23 cellular contexts compared by ENCODE assay signal in genomic region chr12:39230086-39230485, GRCh38.
DNase-seq lines count a peak whose midpoint lies in the region; ATAC-seq, FAIRE-seq and TF ChIP-seq lines count a peak whose summit lies in the region.
"Had no signal": no experiment of that assay in that cellular context is flagged by ENCODE, and none has a peak within 500 bp of the region (broad histone marks: within the 10 kb centered on the region; RNA-seq: fewer than 3 reads in every experiment).

No MANE protein-coding gene starts in this region.

- ATAC-seq in foreskin keratinocyte = peak; percentile 12
- no peak for ATAC-seq in effector memory CD8-positive, alpha-beta T cell (replicated peaks)
- ATAC-seq in HG02623 (IDR thresholded peaks at IDR 0.05; ENCODE audit: unreplicated experiment) = no peak
- ATAC-seq: K562, left ventricle myocardium superior, Right ventricle myocardium inferior had no signal

- H3K27me3 ChIP-seq in A673 (replicated peaks; ENCODE audit: insufficient read depth, low read depth, low read length, poor library complexity) (no peaks in the 10 kb centered on the region), astrocyte (ENCODE audit: insufficient read depth, low read length) (no peaks in the 10 kb centered on the region), foreskin keratinocyte (no peaks in the 10 kb centered on the region), right atrium auricular region (no peaks in the 10 kb centered on the region)
- H3K27me3 ChIP-seq: neutrophil had no signal

- peaks cover 6% of the 10 kb centered on the region for H3K4me1 Mint-ChIP-seq in astrocyte (ENCODE audit: low read depth, unreplicated experiment)
- H3K4me1 Mint-ChIP-seq in chondrocyte (ENCODE audit: low read depth) = peaks cover 4% of the 10 kb centered on the region
- no peaks in the 10 kb centered on the region for H3K4me1 Mint-ChIP-seq in effector memory CD8-positive, alpha-beta T cell (ENCODE audit: low read depth in 2 of 2)
- H3K4me1 Mint-ChIP-seq: activated CD4-positive, alpha-beta memory T cell treated with anti-CD3 and anti-CD28 coated beads, Interleukin-2, amount 10 ng/mL, durations not matched to agents 7 days and 5 days; activated naive CD4-positive, alpha-beta T cell treated with anti-CD3 and anti-CD28 coated beads, Interleukin-2, amount 50 U/mL, for 24 hours had no signal

- H3K4me3 ChIP-seq in A673 (ENCODE audit: low read depth, low read length, poor library complexity, severe bottlenecking) (no peak overlapping the region), astrocyte (ENCODE audit: insufficient read depth, low read depth, low read length) (no peak overlapping the region), right atrium auricular region (no peak overlapping the region)
- H3K4me3 ChIP-seq: K562 had no signal

- POLR2A ChIA-PET in A673 (lab: Charles Lee; ENCODE audit: low non-redundant PET) = no interaction called here

- H3K27ac ChIP-seq in A673 (ENCODE audit: low read depth, low read length, poor library complexity, severe bottlenecking) (no peak overlapping the region), astrocyte (ENCODE audit: low read depth, low read length) (no peak overlapping the region), foreskin keratinocyte (no peak overlapping the region), right atrium auricular region (no peak overlapping the region)
- H3K27ac ChIP-seq: neutrophil, VCaP had no signal

- H4K20me1 ChIP-seq in astrocyte (ENCODE audit: insufficient read depth, low read length) = no peaks in the 10 kb centered on the region

- H3K4me2 ChIP-seq in astrocyte (ENCODE audit: low read length) = no peak overlapping the region

- H3K9me3 Mint-ChIP-seq in astrocyte (ENCODE audit: unreplicated experiment) (no peaks in the 10 kb centered on the region), chondrocyte (ENCODE audit: low read depth) (peaks cover 5% of the 10 kb centered on the region)
- no peaks in the 10 kb centered on the region for H3K9me3 Mint-ChIP-seq in effector memory CD8-positive, alpha-beta T cell
- H3K9me3 Mint-ChIP-seq: activated CD4-positive, alpha-beta memory T cell treated with anti-CD3 and anti-CD28 coated beads, Interleukin-2, amount 10 ng/mL, durations not matched to agents 7 days and 5 days; activated naive CD4-positive, alpha-beta T cell treated with anti-CD3 and anti-CD28 coated beads, Interleukin-2, amount 50 U/mL, for 24 hours; T-helper 1 cell treated with Interleukin-12 subunit alpha and Interleukin-12 subunit beta and Interleukin-4 antibody, amounts not matched to agents 30 μg/mL and 1 μg/mL, for 36 hours had no signal

- H3K27ac Mint-ChIP-seq in astrocyte (ENCODE audit: unreplicated experiment) (no peak overlapping the region), chondrocyte (ENCODE audit: unreplicated experiment) (no peak overlapping the region)
- no peak overlapping the region for H3K27ac Mint-ChIP-seq in effector memory CD8-positive, alpha-beta T cell
- H3K27ac Mint-ChIP-seq: activated CD4-positive, alpha-beta memory T cell treated with anti-CD3 and anti-CD28 coated beads, Interleukin-2, amount 10 ng/mL, durations not matched to agents 7 days and 5 days; activated naive CD4-positive, alpha-beta T cell treated with anti-CD3 and anti-CD28 coated beads, Interleukin-2, amount 50 U/mL, for 24 hours; activated T-cell treated with anti-CD3 and anti-CD28 coated beads, Interleukin-2, amount 50 U/mL, for 24 hours; T-helper 1 cell treated with Interleukin-12 subunit alpha and Interleukin-12 subunit beta and Interleukin-4 antibody, amounts not matched to agents 30 μg/mL and 1 μg/mL, for 36 hours had no signal

- FAIRE-seq in astrocyte (lab: Jason Lieb, UNC) = no peak
- FAIRE-seq: GM12892, K562 had no signal

- no peak for TF ChIP-seq CTCF in A673 (conservative IDR thresholded peaks at IDR 0.05; ENCODE audit: low read depth, low read length)
- no peak for TF ChIP-seq CTCF in astrocyte (IDR thresholded peaks at IDR 0.05; ENCODE audit: insufficient read depth, low read depth, low read length)
- no peak for TF ChIP-seq CTCF in foreskin keratinocyte (conservative IDR thresholded peaks at IDR 0.05)
- TF ChIP-seq CTCF in chondrocyte (IDR thresholded peaks at IDR 0.05) = no peak
- TF ChIP-seq CTCF in right atrium auricular region (IDR thresholded peaks at IDR 0.05) = no peak

- H3K79me2 ChIP-seq in astrocyte (ENCODE audit: insufficient read depth, low read length) = no peaks in the 10 kb centered on the region

- H3K27me3 Mint-ChIP-seq in astrocyte (ENCODE audit: low read depth, unreplicated experiment) (no peaks in the 10 kb centered on the region), chondrocyte (ENCODE audit: low read depth) (no peaks in the 10 kb centered on the region)
- peaks cover 7% of the 10 kb centered on the region in 2 donors for H3K27me3 Mint-ChIP-seq in effector memory CD8-positive, alpha-beta T cell
- H3K27me3 Mint-ChIP-seq: activated CD4-positive, alpha-beta memory T cell treated with anti-CD3 and anti-CD28 coated beads, Interleukin-2, amount 10 ng/mL, durations not matched to agents 7 days and 5 days had no signal

- H3K36me3 ChIP-seq in A673 (ENCODE audit: insufficient read depth, low read length, poor library complexity, severe bottlenecking) (no peaks in the 10 kb centered on the region), astrocyte (ENCODE audit: insufficient read depth, low read length) (no peaks in the 10 kb centered on the region), right atrium auricular region (no peaks in the 10 kb centered on the region)
- H3K36me3 ChIP-seq: neutrophil had no signal

- H3K36me3 Mint-ChIP-seq in astrocyte (ENCODE audit: low read depth, unreplicated experiment) (no peaks in the 10 kb centered on the region), chondrocyte (ENCODE audit: low read depth) (no peaks in the 10 kb centered on the region)
- peaks cover 8% of the 10 kb centered on the region for H3K36me3 Mint-ChIP-seq in effector memory CD8-positive, alpha-beta T cell (ENCODE audit: insufficient read depth)
- H3K36me3 Mint-ChIP-seq: activated naive CD4-positive, alpha-beta T cell treated with anti-CD3 and anti-CD28 coated beads, Interleukin-2, amount 50 U/mL, for 24 hours had no signal

- peak; percentile 34 for DNase-seq in A673 (ENCODE audit: low spot score)
- peak; percentile 23 for DNase-seq in HK-2 (ENCODE audit: unreplicated experiment)
- DNase-seq in astrocyte (ENCODE audit: low read depth) = peak; percentile 82
- peak; percentile 47 to 49 for DNase-seq in foreskin keratinocyte
- no peak for DNase-seq in chondrocyte (ENCODE audit: low spot score)
- no peak for DNase-seq in effector memory CD8-positive, alpha-beta T cell
- DNase-seq in right atrium auricular region (ENCODE audit: low spot score) = no peak
- DNase-seq: activated CD4-positive, alpha-beta memory T cell treated with anti-CD3 and anti-CD28 coated beads, Interleukin-2, amount 10 ng/mL, durations not matched to agents 7 days and 5 days; activated T-cell treated with anti-CD3 and anti-CD28 coated beads, Interleukin-2, amount 50 U/mL, for 24 hours; glutamatergic neuron; left ventricle myocardium superior; NCI-H1048; NCI-H2107; NCI-H510A treated with DMSO at 0.1 percent for 48 hours; retina had no signal

- H3K4me3 Mint-ChIP-seq in astrocyte (ENCODE audit: unreplicated experiment) (no peak overlapping the region), chondrocyte (ENCODE audit: unreplicated experiment) (no peak overlapping the region)
- H3K4me3 Mint-ChIP-seq in effector memory CD8-positive, alpha-beta T cell = no peak overlapping the region
- H3K4me3 Mint-ChIP-seq: activated CD4-positive, alpha-beta memory T cell treated with anti-CD3 and anti-CD28 coated beads, Interleukin-2, amount 10 ng/mL, durations not matched to agents 7 days and 5 days; activated naive CD4-positive, alpha-beta T cell treated with anti-CD3 and anti-CD28 coated beads, Interleukin-2, amount 50 U/mL, for 24 hours; activated T-cell treated with anti-CD3 and anti-CD28 coated beads, Interleukin-2, amount 50 U/mL, for 24 hours; T-helper 1 cell treated with Interleukin-12 subunit alpha and Interleukin-12 subunit beta and Interleukin-4 antibody, amounts not matched to agents 30 μg/mL and 1 μg/mL, for 36 hours had no signal

- intact Hi-C loops in A673 (cut with micrococcal nuclease; ENCODE audit: unreplicated experiment) = loop anchor here (10.0 kb wide), 1 partner anchor 405 kb away; no protein-coding TSS in a partner anchor

- H3K9me3 ChIP-seq in A673 (ENCODE audit: low read depth, low read length, poor library complexity, severe bottlenecking) (no peaks in the 10 kb centered on the region), astrocyte (ENCODE audit: insufficient read depth, low read depth, low read length) (no peaks in the 10 kb centered on the region), right atrium auricular region (no peaks in the 10 kb centered on the region)
- H3K9me3 ChIP-seq: neutrophil had no signal

- H3K4me1 ChIP-seq in A673 (ENCODE audit: insufficient read depth, low read length, poor library complexity, severe bottlenecking) = peaks cover 31% of the 10 kb centered on the region
- no peaks in the 10 kb centered on the region for H3K4me1 ChIP-seq in astrocyte (ENCODE audit: insufficient read depth, low read length)
- no peaks in the 10 kb centered on the region for H3K4me1 ChIP-seq in foreskin keratinocyte
- no peaks in the 10 kb centered on the region for H3K4me1 ChIP-seq in right atrium auricular region

- peak overlapping the region; percentile 18 for H2AFZ ChIP-seq in astrocyte (ENCODE audit: low read depth, low read length)

- BruUV-seq in A673 (replicated peaks; lab: Mats Ljungman, UMichigan) = no TSS peak

- CTCF ChIA-PET in A673 (lab: Charles Lee) = no interaction called here

- H3K9ac ChIP-seq in astrocyte (ENCODE audit: low read length) = no peak overlapping the region

Comparison
In these comparisons a context has a peak if more than half of its experiments do, and no peak if none do; other contexts are left out.
1. DNase-seq: peak in A673 (single experiment), HK-2 (single experiment), astrocyte (single experiment) and foreskin keratinocyte (2 of 2); none in chondrocyte (single experiment), effector memory CD8-positive, alpha-beta T cell (0 of 3) and right atrium auricular region (single experiment).